Comparison of ENCODE assay signal across 8 cellular contexts in the genomic region with DNA sequence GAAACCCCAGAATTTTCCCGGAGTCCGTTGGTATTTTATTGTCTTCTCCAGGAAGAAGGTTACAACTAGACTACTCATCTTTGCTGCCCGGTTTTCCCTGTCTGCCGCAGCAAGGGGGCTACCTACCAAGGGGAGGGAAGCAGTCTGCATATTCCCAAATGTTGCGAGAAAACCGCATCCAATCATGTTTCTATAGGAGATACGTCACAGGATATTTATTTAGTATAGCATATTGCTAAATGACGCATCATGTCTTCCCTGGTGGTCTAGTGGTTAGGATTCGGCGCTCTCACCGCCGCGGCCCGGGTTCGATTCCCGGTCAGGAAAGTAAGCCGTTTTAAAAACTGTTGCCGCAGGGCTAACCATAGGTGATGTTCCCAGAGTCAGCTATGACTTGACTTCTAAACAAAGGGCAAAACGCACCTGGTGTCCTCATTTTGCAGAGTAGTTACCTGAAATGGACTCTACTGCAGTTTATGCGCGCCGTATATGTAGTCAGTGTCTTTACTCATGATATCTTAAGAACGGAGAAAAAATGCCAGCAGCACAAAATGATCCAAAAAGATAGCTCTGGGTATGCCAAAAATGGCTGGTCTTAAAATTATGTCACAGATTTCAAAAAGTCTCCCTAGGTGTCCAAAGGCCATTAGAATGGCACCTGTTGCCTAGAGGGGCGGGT.
DNase-seq lines count a peak whose midpoint lies in the region; ATAC-seq lines count a peak whose summit lies in the region.

No MANE protein-coding gene starts in this region.

- DNase-seq in AG08395 (ENCODE audit: low spot score) (peak; percentile 77), NCI-H748 (lab: John Stamatoyannopoulos, UW; ENCODE audit: unreplicated experiment) (peak; percentile 88), ecto neural progenitor cell (ENCODE audit: low spot score) (peak; percentile 91), memory B cell (ENCODE audit: low spot score in 2 of 2) (peak; percentile 80 to 88)
- DNase-seq in activated CD4-positive, alpha-beta T cell treated with anti-CD3 and anti-CD28 coated beads, Interleukin-2, amount 50 U/mL, for 48 hours = peak; percentile 85 to 88
- DNase-seq in stimulated activated CD4-positive, alpha-beta T cell treated with anti-CD3 and anti-CD28 coated beads, TNF-alpha, amount 100 ng/mL, for 4 hours (ENCODE audit: low read depth in 3 of 3) = peak; percentile 79 to 80 (median 80)

- ATAC-seq in GM19372 (IDR thresholded peaks at IDR 0.05; ENCODE audit: low read depth, unreplicated experiment) (peak; percentile 52), HG03469 (IDR thresholded peaks at IDR 0.05; ENCODE audit: unreplicated experiment) (peak; percentile 54), memory B cell (ENCODE audit: low read depth) (peak; percentile 73)

- peak overlapping the region; percentile 97 for H3K4me3 Mint-ChIP-seq in memory B cell

- no peaks in the 10 kb centered on the region for H3K9me3 Mint-ChIP-seq in memory B cell

- H3K4me1 Mint-ChIP-seq in memory B cell = peaks cover 15% of the 10 kb centered on the region

- H3K36me3 Mint-ChIP-seq in memory B cell = no peaks in the 10 kb centered on the region

- peak overlapping the region; percentile 99 for H3K27ac Mint-ChIP-seq in memory B cell

- no peaks in the 10 kb centered on the region for H3K27me3 Mint-ChIP-seq in memory B cell

Comparison
In these comparisons a context has a peak if more than half of its experiments do, and no peak if none do; other contexts are left out.
1. Peak in every context shown above with its lines: DNase-seq and ATAC-seq.